Comparison of ENCODE assay signal across 8 cellular contexts in the genomic region with DNA sequence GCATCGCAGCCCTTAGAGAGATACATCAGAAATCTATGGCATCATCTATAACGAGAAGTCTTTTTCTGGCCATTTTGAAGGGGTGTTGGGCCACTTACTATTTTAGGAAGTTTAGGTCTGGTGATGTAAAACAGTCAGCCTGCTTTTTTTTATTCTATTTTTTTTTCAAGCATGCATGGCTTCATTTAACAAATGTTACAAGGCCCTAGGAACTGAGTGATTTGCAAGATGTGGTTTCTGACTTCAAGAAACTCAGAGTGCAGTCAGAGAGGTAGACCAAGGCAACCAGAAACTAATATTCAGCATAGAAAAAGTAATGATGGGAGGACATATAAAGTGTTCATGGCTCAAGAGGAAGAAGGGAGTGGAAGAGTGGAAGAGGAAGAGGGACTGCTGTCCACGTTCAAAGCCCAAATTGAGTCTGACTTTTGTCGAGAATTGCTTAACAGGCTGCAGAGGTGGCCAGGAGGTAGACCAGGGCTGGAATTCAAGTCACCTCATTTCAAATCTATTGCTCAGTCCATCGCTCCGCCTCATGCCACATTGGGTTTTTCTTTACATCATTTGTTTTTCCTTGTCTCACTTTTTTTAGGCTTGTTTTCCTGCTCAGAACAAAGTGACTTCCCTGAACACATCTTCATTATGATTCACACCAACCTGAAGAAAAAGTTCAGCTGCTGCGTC.
A peak's percentile ranks its signal among the peaks of the same experiment; 100 is the strongest.
DNase-seq lines count a peak whose midpoint lies in the region; ATAC-seq lines count a peak whose summit lies in the region.

No MANE protein-coding gene starts in this region.

- H3K4me3 Mint-ChIP-seq in activated T-cell treated with anti-CD3 and anti-CD28 coated beads, Interleukin-2, amount 50 U/mL, for 72 hours: peak overlapping the region; percentile 75 to 84
- peak overlapping the region; percentile 80 for H3K4me3 Mint-ChIP-seq in activated naive CD8-positive, alpha-beta T cell
- H3K4me3 Mint-ChIP-seq in stimulated activated naive CD8-positive, alpha-beta T cell treated with anti-CD3 and anti-CD28 coated beads, Interleukin-15, amount 100 ng/mL, for 72 hours: peak overlapping the region; percentile 73 to 79

- H3K27ac Mint-ChIP-seq in activated T-cell treated with anti-CD3 and anti-CD28 coated beads, Interleukin-2, amount 50 U/mL, for 72 hours: peak overlapping the region; percentile 98
- peak overlapping the region; percentile 97 for H3K27ac Mint-ChIP-seq in activated naive CD8-positive, alpha-beta T cell
- H3K27ac Mint-ChIP-seq in stimulated activated naive CD8-positive, alpha-beta T cell treated with anti-CD3 and anti-CD28 coated beads, Interleukin-15, amount 100 ng/mL, for 72 hours: peak overlapping the region; percentile 97 to 98

- peaks cover 90% of the 10 kb centered on the region for H3K4me1 Mint-ChIP-seq in activated T-cell treated with anti-CD3 and anti-CD28 coated beads, Interleukin-2, amount 50 U/mL, for 72 hours (ENCODE audit: low read depth)
- H3K4me1 Mint-ChIP-seq in activated naive CD8-positive, alpha-beta T cell (ENCODE audit: low read depth): peaks cover 87% of the 10 kb centered on the region
- peaks cover 86% of the 10 kb centered on the region for H3K4me1 Mint-ChIP-seq in stimulated activated naive CD8-positive, alpha-beta T cell treated with anti-CD3 and anti-CD28 coated beads, Interleukin-15, amount 100 ng/mL, for 72 hours

- H3K27me3 ChIP-seq in MG63: no peaks in the 10 kb centered on the region

- peaks cover 0 to 1% of the 10 kb centered on the region in 2 donors for H3K9me3 Mint-ChIP-seq in activated T-cell treated with anti-CD3 and anti-CD28 coated beads, Interleukin-2, amount 50 U/mL, for 72 hours
- H3K9me3 Mint-ChIP-seq in activated naive CD8-positive, alpha-beta T cell (ENCODE audit: low read depth): no peaks in the 10 kb centered on the region
- no peaks in the 10 kb centered on the region for H3K9me3 Mint-ChIP-seq in stimulated activated naive CD8-positive, alpha-beta T cell treated with anti-CD3 and anti-CD28 coated beads, Interleukin-15, amount 100 ng/mL, for 72 hours

- peaks cover 38 to 63% of the 10 kb centered on the region in 2 donors for H3K36me3 Mint-ChIP-seq in activated T-cell treated with anti-CD3 and anti-CD28 coated beads, Interleukin-2, amount 50 U/mL, for 72 hours (ENCODE audit: insufficient read depth in 2 of 2)
- H3K36me3 Mint-ChIP-seq in activated naive CD8-positive, alpha-beta T cell: peaks cover 44% of the 10 kb centered on the region

- H3K36me3 ChIP-seq in MG63: no peaks in the 10 kb centered on the region

- no peaks in the 10 kb centered on the region for H3K9me3 ChIP-seq in MG63

- no peak for DNase-seq in activated T-cell treated with anti-CD3 and anti-CD28 coated beads, Interleukin-2, amount 50 U/mL, for 72 hours
- DNase-seq in activated T-cell treated with anti-CD3 and anti-CD28 coated beads, Interleukin-2, amount 50 U/mL, for 1 hour: no peak
- no peak for DNase-seq in stimulated activated naive CD8-positive, alpha-beta T cell treated with anti-CD3 and anti-CD28 coated beads, Interleukin-15, amount 100 ng/mL, for 72 hours
- DNase-seq in NCI-H2227 (lab: John Stamatoyannopoulos, UW; ENCODE audit: unreplicated experiment) (no peak), MG63 (no peak)

- peak; percentile 12 to 14 for ATAC-seq in activated T-cell treated with anti-CD3 and anti-CD28 coated beads, Interleukin-2, amount 50 U/mL, for 72 hours (replicated peaks in 1 of 2)
- peak; percentile 7 for ATAC-seq in HG03064 (IDR thresholded peaks at IDR 0.05; ENCODE audit: low read depth, unreplicated experiment)
- peak; percentile 8 for ATAC-seq in stimulated activated naive CD8-positive, alpha-beta T cell treated with anti-CD3 and anti-CD28 coated beads, Interleukin-15, amount 100 ng/mL, for 72 hours
- no peak for ATAC-seq in HG02970 (IDR thresholded peaks at IDR 0.05; ENCODE audit: low FRiP score, unreplicated experiment)

- no peaks in the 10 kb centered on the region for H3K27me3 Mint-ChIP-seq in activated T-cell treated with anti-CD3 and anti-CD28 coated beads, Interleukin-2, amount 50 U/mL, for 72 hours (ENCODE audit: low read depth)
- H3K27me3 Mint-ChIP-seq in activated naive CD8-positive, alpha-beta T cell: no peaks in the 10 kb centered on the region
- H3K27me3 Mint-ChIP-seq in stimulated activated naive CD8-positive, alpha-beta T cell treated with anti-CD3 and anti-CD28 coated beads, Interleukin-15, amount 100 ng/mL, for 72 hours: no peaks in the 10 kb centered on the region

- H3K4me3 ChIP-seq in MG63: no peak overlapping the region
